ENCODE assay signal across 16 cellular contexts in the genomic region with DNA sequence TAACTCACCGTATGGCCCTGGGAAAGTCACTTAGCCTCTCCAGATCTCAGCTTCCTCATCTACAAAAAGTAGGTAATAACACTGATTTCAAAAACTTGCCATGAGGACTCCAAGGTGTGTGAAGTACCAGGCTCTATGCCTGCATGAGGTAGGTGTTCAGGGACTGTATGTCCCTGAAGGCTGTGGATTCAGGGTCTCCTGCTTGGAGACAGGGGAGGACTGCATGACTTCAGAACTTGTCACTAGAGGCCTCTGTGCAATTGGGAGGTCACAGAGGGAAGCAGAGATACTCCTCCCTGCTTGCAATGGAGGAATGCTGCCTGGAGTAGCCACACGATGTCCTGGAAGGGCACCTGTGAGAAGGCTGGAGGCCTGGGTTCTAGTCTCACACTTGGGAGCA. TPM values are rescaled to one million over a fixed set of nuclear protein-coding genes. Genes with fewer than 3 reads are reported as not detected.
DNase-seq lines count a peak whose midpoint lies in the region; ATAC-seq, FAIRE-seq and TF ChIP-seq lines count a peak whose summit lies in the region.
"Had no signal": no experiment of that assay in that cellular context is flagged by ENCODE, and none has a peak within 500 bp of the region (broad histone marks: within the 10 kb centered on the region; RNA-seq: fewer than 3 reads in every experiment).

No MANE protein-coding gene starts in this region.

- H3K36me3 ChIP-seq in BE2C (peaks cover 5% of the 10 kb centered on the region; the same call in 1 of the 2 replicates), astrocyte (ENCODE audit: insufficient read depth, low read length) (peaks cover 3% of the 10 kb centered on the region), left lung (no peaks in the 10 kb centered on the region)

- no peak for TF ChIP-seq POLR2A in GM18505 (IDR thresholded peaks at IDR 0.05; ENCODE audit: borderline replicate concordance, extremely low read depth, insufficient read depth, insufficient read length)

- peaks cover 35% of the 10 kb centered on the region for H3K4me1 Mint-ChIP-seq in astrocyte (ENCODE audit: low read depth, unreplicated experiment)

- H3K9me3 ChIP-seq in BE2C (no peaks in the 10 kb centered on the region), astrocyte (ENCODE audit: insufficient read depth, low read depth, low read length) (no peaks in the 10 kb centered on the region), left lung (no peaks in the 10 kb centered on the region)

- peak overlapping the region; percentile 89 for H3K4me3 Mint-ChIP-seq in astrocyte (ENCODE audit: unreplicated experiment)

- TF ChIP-seq CTCF in BE2C (IDR thresholded peaks at IDR 0.05; ENCODE audit: low read depth, low read length) (no peak), astrocyte (IDR thresholded peaks at IDR 0.05; ENCODE audit: insufficient read depth, low read depth, low read length) (no peak), left lung (IDR thresholded peaks at IDR 0.05) (no peak)

- H3K4me1 ChIP-seq in BE2C (peaks cover 34% of the 10 kb centered on the region), astrocyte (ENCODE audit: insufficient read depth, low read length) (peaks cover 49% of the 10 kb centered on the region), left lung (peaks cover 2 to 10% of the 10 kb centered on the region in 2 donors)

- H3K27ac ChIP-seq in astrocyte (ENCODE audit: low read depth, low read length) (peak overlapping the region; percentile 71), left lung (peak overlapping the region; percentile 26 to 91), skin epidermis (peak overlapping the region in 15 of 21 experiments; percentile 18 to 88 (median 74))

- peaks cover 10% of the 10 kb centered on the region for H3K36me3 Mint-ChIP-seq in astrocyte (ENCODE audit: low read depth, unreplicated experiment)
- H3K36me3 Mint-ChIP-seq: naive B cell, T-cell had no signal

- no peak for FAIRE-seq in astrocyte (lab: Jason Lieb, UNC)
- FAIRE-seq: H54 had no signal

- H3K9me3 Mint-ChIP-seq in astrocyte (ENCODE audit: unreplicated experiment) = no peaks in the 10 kb centered on the region
- H3K9me3 Mint-ChIP-seq: naive B cell, T-cell had no signal

- H3K4me3 ChIP-seq in BE2C (ENCODE audit: low read depth, low read length) = peak overlapping the region; percentile 85
- H3K4me3 ChIP-seq in astrocyte (ENCODE audit: insufficient read depth, low read depth, low read length) = peak overlapping the region; percentile 68
- H3K4me3 ChIP-seq in left lung = peak overlapping the region; percentile 30 to 31
- H3K4me3 ChIP-seq in skin epidermis = peak overlapping the region; percentile 25 to 43 (median 33)

- H4K20me1 ChIP-seq in astrocyte (ENCODE audit: insufficient read depth, low read length) = peaks cover 29% of the 10 kb centered on the region

- H3K27me3 Mint-ChIP-seq in astrocyte (ENCODE audit: low read depth, unreplicated experiment) = no peaks in the 10 kb centered on the region

- peak overlapping the region; percentile 84 for H3K9ac ChIP-seq in astrocyte (ENCODE audit: low read length)

- H3K27ac Mint-ChIP-seq in astrocyte (ENCODE audit: unreplicated experiment) = peak overlapping the region; percentile 85
- H3K27ac Mint-ChIP-seq: T-cell had no signal

- no peaks in the 10 kb centered on the region for H3K27me3 ChIP-seq in BE2C
- H3K27me3 ChIP-seq in astrocyte (ENCODE audit: insufficient read depth, low read length) = no peaks in the 10 kb centered on the region
- H3K27me3 ChIP-seq in left lung = peaks cover 0 to 30% of the 10 kb centered on the region in 2 donors

- peak overlapping the region; percentile 87 for H3K4me2 ChIP-seq in astrocyte (ENCODE audit: low read length)

- H3K79me2 ChIP-seq in astrocyte (ENCODE audit: insufficient read depth, low read length) = peaks cover 65% of the 10 kb centered on the region

- H2AFZ ChIP-seq in astrocyte (ENCODE audit: low read depth, low read length) = no peak overlapping the region

- no peak for DNase-seq in BE2C
- no peak for DNase-seq in astrocyte (ENCODE audit: low read depth)
- DNase-seq in left lung = no peak
- DNase-seq in SIG-M5 treated with dmso at 0.1 percent for 504 hours (lab: John Stamatoyannopoulos, UW; ENCODE audit: unreplicated experiment) = no peak
- no peak for DNase-seq in cerebellar nuclear complex (lab: John Stamatoyannopoulos, UW)
- DNase-seq: activated CD4-positive, alpha-beta T cell treated with anti-CD3 and anti-CD28 coated beads, Interleukin-2, amount 50 U/mL, for 4 hours; activated naive CD4-positive, alpha-beta T cell treated with anti-CD3 and anti-CD28 coated beads, Interleukin-2, amount 50 U/mL, for 16 hours; naive B cell; NCI-H146; stimulated activated CD4-positive, alpha-beta T cell treated with anti-CD3 and anti-CD28 coated beads, Interleukin-4, amount 100 ng/mL, for 1 hour; T-cell had no signal

- intact Hi-C loops in left lung (cut with DNase I) = no loop called here

- ATAC-seq in left lung = no peak
- ATAC-seq in GM18505 (IDR thresholded peaks at IDR 0.05; ENCODE audit: unreplicated experiment) = no peak
- no peak for ATAC-seq in GM21723 (IDR thresholded peaks at IDR 0.05; ENCODE audit: unreplicated experiment)
- ATAC-seq: T-cell had no signal

RNA-seq across cellular contexts. Expression of a gene that starts 2.2 kb away (rescaled TPM):
- polyA plus RNA-seq in BE2C (2012; ENCODE audit: insufficient read depth, insufficient read length, low read depth) = 187 TPM
- total RNA-seq in astrocyte = 78.8 and 96.6 TPM in 2 replicates
- total RNA-seq in left lung = 100 to 1,000 TPM; 129 TPM

RNA-seq across cellular contexts. Expression of a gene that starts 13.1 kb away (rescaled TPM):
- 3.6 TPM for polyA plus RNA-seq in BE2C (2012; ENCODE audit: insufficient read depth, insufficient read length, low read depth)
- 0.50 TPM in 1 of 2 replicates, not detected in the other for total RNA-seq in astrocyte
- total RNA-seq in left lung = under 1 TPM in 1 of 2 donors, not detected in 1; 0.52 TPM
- total RNA-seq: subcutaneous adipose tissue had no signal

RNA-seq across cellular contexts. Expression of a gene that starts 36.4 kb away (rescaled TPM):
- not detected for polyA plus RNA-seq in BE2C (2012; ENCODE audit: insufficient read depth, insufficient read length, low read depth)
- total RNA-seq in astrocyte = not detected in 2 replicates
- total RNA-seq in left lung = not detected
- total RNA-seq: T-cell had no signal

Comparison
In these comparisons a context has a peak if more than half of its experiments do, and no peak if none do; other contexts are left out.
1. H3K4me3 ChIP-seq: peak in every context shown above with its lines; median percentile 85 in BE2C; 68 in astrocyte; 33 in skin epidermis; 30 in left lung.